In genomic region chr12:104694161-104694560, GRCh38 we compare ENCODE assay signal across 12 cellular contexts.
DNase-seq lines count a peak whose midpoint lies in the region; ATAC-seq and TF ChIP-seq lines count a peak whose summit lies in the region.
"Had no signal": no experiment of that assay in that cellular context is flagged by ENCODE, and none has a peak within 500 bp of the region (broad histone marks: within the 10 kb centered on the region; RNA-seq: fewer than 3 reads in every experiment).

No MANE protein-coding gene starts in this region.

- H3K79me1 ChIP-seq in mesenchymal stem cell (replicated peaks; ENCODE audit: low read length, poor library complexity, severe bottlenecking), result no peaks in the 10 kb centered on the region

- peaks cover 65 to 99% (median 95%) of the 10 kb centered on the region in 10 experiments for H3K4me1 ChIP-seq in BLaER1 treated with 17β-estradiol and CSF1 and Interleukin-3, amounts not matched to agents 10 nM and 100 nM
- H3K4me1 ChIP-seq in mesenchymal stem cell (ENCODE audit: control insufficient read depth, insufficient read depth, low read depth, low read length), result peaks cover 4% of the 10 kb centered on the region

- no peak overlapping the region for H4K91ac ChIP-seq in mesenchymal stem cell (ENCODE audit: low read length)

- no peak overlapping the region for H3K4me3 ChIP-seq in BLaER1 treated with 17β-estradiol and CSF1 and Interleukin-3, amounts not matched to agents 10 nM and 100 nM
- no peak overlapping the region for H3K4me3 ChIP-seq in mesenchymal stem cell (ENCODE audit: insufficient read depth in 1 of 2, low read depth in 1 of 2, low read length in 2 of 2)

- H2BK12ac ChIP-seq in mesenchymal stem cell (ENCODE audit: low read length in 2 of 2), result no peak overlapping the region

- peak overlapping the region in 9 of 11 experiments; percentile 62 to 75 (median 70); a peak in 16 of 22 replicates for H3K9ac ChIP-seq in BLaER1 treated with 17β-estradiol and CSF1 and Interleukin-3, amounts not matched to agents 10 nM and 100 nM
- H3K9ac ChIP-seq in mesenchymal stem cell (ENCODE audit: low read length), result peak overlapping the region; percentile 17

- H2AK5ac ChIP-seq in mesenchymal stem cell (ENCODE audit: low read length, severe bottlenecking), result no peak overlapping the region

- peak overlapping the region; percentile 37 for H3K27ac Mint-ChIP-seq in activated naive CD8-positive, alpha-beta T cell treated with anti-CD3 and anti-CD28 coated beads, Interleukin-2, amount 50 U/mL, for 24 hours
- no peak overlapping the region for H3K27ac Mint-ChIP-seq in nephron progenitor cell

- no peak for ATAC-seq in activated naive CD8-positive, alpha-beta T cell treated with anti-CD3 and anti-CD28 coated beads, Interleukin-2, amount 50 U/mL, for 24 hours
- ATAC-seq in GM21390 (IDR thresholded peaks at IDR 0.05; ENCODE audit: unreplicated experiment) (no peak), GM18867 (IDR thresholded peaks at IDR 0.05; ENCODE audit: unreplicated experiment) (no peak)

- no peaks in the 10 kb centered on the region for H3K27me3 ChIP-seq in BLaER1 treated with 17β-estradiol and CSF1 and Interleukin-3, amounts not matched to agents 10 nM and 100 nM
- H3K27me3 ChIP-seq in mesenchymal stem cell (ENCODE audit: control insufficient read depth in 1 of 2, insufficient read depth in 1 of 2, low read length in 2 of 2), result no peaks in the 10 kb centered on the region

- H2AFZ ChIP-seq in mesenchymal stem cell (ENCODE audit: low read depth, low read length), result no peak overlapping the region

- H3K9me3 Mint-ChIP-seq in activated naive CD8-positive, alpha-beta T cell treated with anti-CD3 and anti-CD28 coated beads, Interleukin-2, amount 50 U/mL, for 24 hours, result peaks cover 5% of the 10 kb centered on the region
- H3K9me3 Mint-ChIP-seq in nephron progenitor cell, result peaks cover 17% of the 10 kb centered on the region

- peak overlapping the region; percentile 77 to 91 (median 87) for H3K4me2 ChIP-seq in BLaER1 treated with 17β-estradiol and CSF1 and Interleukin-3, amounts not matched to agents 10 nM and 100 nM
- no peak overlapping the region for H3K4me2 ChIP-seq in mesenchymal stem cell (ENCODE audit: low read length, poor library complexity, severe bottlenecking)

- no peak overlapping the region for H3K4me3 Mint-ChIP-seq in activated naive CD8-positive, alpha-beta T cell treated with anti-CD3 and anti-CD28 coated beads, Interleukin-2, amount 50 U/mL, for 24 hours
- no peak overlapping the region for H3K4me3 Mint-ChIP-seq in nephron progenitor cell

- H3K14ac ChIP-seq in mesenchymal stem cell (ENCODE audit: low read length in 2 of 2), result no peak overlapping the region

- H3K36me3 Mint-ChIP-seq in activated naive CD8-positive, alpha-beta T cell treated with anti-CD3 and anti-CD28 coated beads, Interleukin-2, amount 50 U/mL, for 24 hours (ENCODE audit: low read depth), result peaks cover 19% of the 10 kb centered on the region
- H3K36me3 Mint-ChIP-seq in nephron progenitor cell (ENCODE audit: low read depth), result peaks cover 29% of the 10 kb centered on the region

- peaks cover 81% of the 10 kb centered on the region for H3K4me1 Mint-ChIP-seq in activated naive CD8-positive, alpha-beta T cell treated with anti-CD3 and anti-CD28 coated beads, Interleukin-2, amount 50 U/mL, for 24 hours
- H3K4me1 Mint-ChIP-seq in nephron progenitor cell, result peaks cover 29% of the 10 kb centered on the region

- H2BK5ac ChIP-seq in mesenchymal stem cell (ENCODE audit: low read depth, low read length, poor library complexity, severe bottlenecking), result no peak overlapping the region

- no peak for TF ChIP-seq CTCF in nephron progenitor cell (IDR thresholded peaks at IDR 0.05)

- H3K9me3 ChIP-seq in BLaER1 treated with 17β-estradiol and CSF1 and Interleukin-3, amounts not matched to agents 10 nM and 100 nM (replicated peaks in 1 of 11), result peaks cover 0 to 17% (median 12%) of the 10 kb centered on the region in 11 experiments; a peak in 18 of 22 replicates
- no peaks in the 10 kb centered on the region for H3K9me3 ChIP-seq in mesenchymal stem cell (ENCODE audit: control insufficient read depth, low read length)

- no peak overlapping the region for H2BK120ac ChIP-seq in mesenchymal stem cell (ENCODE audit: low read depth, low read length)

- peaks cover 0 to 50% (median 7%) of the 10 kb centered on the region in 11 experiments; a peak in 9 of 22 replicates for H4K20me1 ChIP-seq in BLaER1 treated with 17β-estradiol and CSF1 and Interleukin-3, amounts not matched to agents 10 nM and 100 nM

- H3K4ac ChIP-seq in mesenchymal stem cell (ENCODE audit: low read depth in 1 of 2, low read length in 2 of 2), result no peak overlapping the region

- peak overlapping the region in 10 of 11 experiments; percentile 54 to 86 (median 82); a peak in 19 of 22 replicates for H3K27ac ChIP-seq in BLaER1 treated with 17β-estradiol and CSF1 and Interleukin-3, amounts not matched to agents 10 nM and 100 nM
- no peak overlapping the region for H3K27ac ChIP-seq in mesenchymal stem cell (ENCODE audit: low read length, poor library complexity, severe bottlenecking)

- peak overlapping the region in 1 of 2 experiments; percentile 55 for H3K18ac ChIP-seq in mesenchymal stem cell (ENCODE audit: low read depth in 1 of 2, low read length in 2 of 2)

- no peak overlapping the region for H2BK15ac ChIP-seq in mesenchymal stem cell (ENCODE audit: low read depth, poor library complexity, severe bottlenecking)

- peaks cover 0 to 41% (median 25%) of the 10 kb centered on the region in 11 experiments; a peak in 18 of 22 replicates for H3K36me3 ChIP-seq in BLaER1 treated with 17β-estradiol and CSF1 and Interleukin-3, amounts not matched to agents 10 nM and 100 nM
- peaks cover 0 to 3% of the 10 kb centered on the region in 2 experiments for H3K36me3 ChIP-seq in mesenchymal stem cell (ENCODE audit: control insufficient read depth in 1 of 2, insufficient read depth in 2 of 2, low read depth in 1 of 2, low read length in 2 of 2)

- no peak overlapping the region for H3K23ac ChIP-seq in mesenchymal stem cell (ENCODE audit: low read length in 2 of 2)

- H4K8ac ChIP-seq in mesenchymal stem cell (ENCODE audit: low read length), result peak overlapping the region; percentile 33

- DNase-seq in Daoy (ENCODE audit: low read depth) (peak; percentile 34), mesenchymal stem cell (peak; percentile 66), nephron progenitor cell (no peak)
- DNase-seq in activated naive CD8-positive, alpha-beta T cell treated with anti-CD3 and anti-CD28 coated beads, Interleukin-2, amount 50 U/mL, for 24 hours, result no peak
- DNase-seq: amygdala; effector CD4-positive, alpha-beta T cell; NCI-H1092 treated with DMSO at 0.1 percent for 48 hours; NCI-H510A treated with DMSO at 0.1 percent for 48 hours; substantia nigra had no signal

- 23% methylated on average over 4 of the region's 4 CpGs for WGBS in mesenchymal stem cell

- no peaks in the 10 kb centered on the region for H3K27me3 Mint-ChIP-seq in activated naive CD8-positive, alpha-beta T cell treated with anti-CD3 and anti-CD28 coated beads, Interleukin-2, amount 50 U/mL, for 24 hours
- H3K27me3 Mint-ChIP-seq in nephron progenitor cell (ENCODE audit: low read depth, poor library complexity), result no peaks in the 10 kb centered on the region

Comparison
In these comparisons a context has a peak if more than half of its experiments do, and no peak if none do; other contexts are left out.
1. DNase-seq: peak in Daoy (single experiment) and mesenchymal stem cell (single experiment); none in activated naive CD8-positive, alpha-beta T cell treated with anti-CD3 and anti-CD28 coated beads, Interleukin-2, amount 50 U/mL, for 24 hours (single experiment) and nephron progenitor cell (single experiment).